In the genomic region with DNA sequence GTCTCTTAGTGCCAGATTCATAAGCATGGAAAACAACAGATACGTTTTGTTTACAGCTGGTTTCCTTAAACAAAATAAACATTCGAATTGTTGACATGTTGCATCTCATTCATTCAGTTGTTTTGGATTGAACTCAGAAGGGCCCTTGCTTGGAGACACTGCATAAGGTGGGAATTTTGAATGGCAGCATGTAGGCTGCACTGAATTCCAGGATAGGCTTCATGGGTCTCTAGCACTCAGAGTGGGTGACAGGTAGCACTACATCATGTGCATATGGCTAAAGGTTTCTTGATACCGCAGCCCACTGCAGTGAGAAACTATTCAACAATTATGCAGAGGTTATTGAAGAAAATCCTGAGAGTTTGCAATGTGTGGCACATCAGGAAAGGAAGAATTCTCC, we compare ENCODE assay signal across 12 cellular contexts. TPM values are rescaled to one million over a fixed set of nuclear protein-coding genes. Genes with fewer than 3 reads are reported as not detected.
DNase-seq lines count a peak whose midpoint lies in the region; TF ChIP-seq lines count a peak whose summit lies in the region.
"Had no signal": no experiment of that assay in that cellular context is flagged by ENCODE, and none has a peak within 500 bp of the region (broad histone marks: within the 10 kb centered on the region; RNA-seq: fewer than 3 reads in every experiment).

No MANE protein-coding gene starts in this region.

- H3K9me3 ChIP-seq in HUES64 (ENCODE audit: insufficient read depth, low read depth, low read length) (no peaks in the 10 kb centered on the region), colonic mucosa (no peaks in the 10 kb centered on the region)

- DNase-seq in ELF-1 (ENCODE audit: low read depth, low spot score), result peak; percentile 10
- DNase-seq in neural crest cell (ENCODE audit: low read depth, low spot score), result no peak
- DNase-seq in OCI-M1 (lab: John Stamatoyannopoulos, UW), result no peak
- DNase-seq in activated CD8-positive, alpha-beta memory T cell treated with anti-CD3 and anti-CD28 coated beads, Interleukin-2, amount 50 U/mL, for 48 hours, result no peak
- DNase-seq in colonic mucosa, result no peak
- DNase-seq: activated CD4-positive, alpha-beta T cell treated with anti-CD3 and anti-CD28 coated beads, Interleukin-2, amount 50 U/mL, for 1 hour; NK-92 treated with Interleukin-12 subunit alpha and Interleukin-12 subunit beta, amount 100 ng/mL, for 24 hours; SIG-M5; T1000 had no signal

- WGBS in HUES64, result 80% methylated on average over 3 of the region's 3 CpGs

- H3K27me3 Mint-ChIP-seq in brain (peaks cover 66% of the 10 kb centered on the region), neural crest cell (ENCODE audit: low read depth) (peaks cover 59% of the 10 kb centered on the region)

- H3K9me3 Mint-ChIP-seq in brain (peaks cover 0 to 5% (median 0%) of the 10 kb centered on the region in 5 experiments), neural crest cell (no peaks in the 10 kb centered on the region)
- H3K9me3 Mint-ChIP-seq: stimulated activated naive CD8-positive, alpha-beta T cell treated with anti-CD3 and anti-CD28 coated beads, Interleukin-15, amount 100 ng/mL, for 72 hours had no signal

- peaks cover 25% of the 10 kb centered on the region for H3K4me1 Mint-ChIP-seq in brain
- peaks cover 24% of the 10 kb centered on the region for H3K4me1 Mint-ChIP-seq in neural crest cell

- H3K9ac ChIP-seq in HUES64 (ENCODE audit: low read depth, low read length) (no peak overlapping the region), colonic mucosa (ENCODE audit: low read depth in 2 of 2, low read length in 2 of 2) (no peak overlapping the region)

- peak overlapping the region; percentile 96 for H3K4me3 ChIP-seq in HUES64 (ENCODE audit: low read length)
- H3K4me3 ChIP-seq in colonic mucosa, result no peak overlapping the region

- H3K27me3 ChIP-seq in HUES64 (ENCODE audit: insufficient read depth, low read length), result peaks cover 31% of the 10 kb centered on the region
- H3K27me3 ChIP-seq in colonic mucosa, result peaks cover 18% of the 10 kb centered on the region

- H3K36me3 ChIP-seq in HUES64 (ENCODE audit: insufficient read depth, low read length) (no peaks in the 10 kb centered on the region), colonic mucosa (no peaks in the 10 kb centered on the region)

- H3K4me3 Mint-ChIP-seq in brain (peak overlapping the region; percentile 32 to 92 (median 90)), neural crest cell (peak overlapping the region; percentile 34)

- H3K27ac Mint-ChIP-seq in brain, result no peak overlapping the region
- H3K27ac Mint-ChIP-seq in neural crest cell (ENCODE audit: unreplicated experiment), result no peak overlapping the region

- H3K36me3 Mint-ChIP-seq in brain (no peaks in the 10 kb centered on the region), neural crest cell (ENCODE audit: low read depth) (no peaks in the 10 kb centered on the region)

- intact Hi-C loops in colonic mucosa (cut with DNase I), result no loop called here

- TF ChIP-seq CTCF in brain (conservative IDR thresholded peaks at IDR 0.05) (no peak), neural crest cell (conservative IDR thresholded peaks at IDR 0.05) (no peak), colonic mucosa (IDR thresholded peaks at IDR 0.05) (no peak)

- H3K4me1 ChIP-seq in HUES64 (ENCODE audit: insufficient read depth, low read length) (peaks cover 6% of the 10 kb centered on the region), colonic mucosa (no peaks in the 10 kb centered on the region)

- H3K27ac ChIP-seq in HUES64 (ENCODE audit: low read depth, low read length) (no peak overlapping the region), colonic mucosa (no peak overlapping the region)

RNA-seq across cellular contexts. Expression of a gene that starts 1.6 kb away (rescaled TPM):
- polyA plus RNA-seq in HUES64 (2013, experiment 1 of 2), result 1.7 TPM
- polyA plus RNA-seq in HUES64 (2013, experiment 2 of 2), result 1.8 TPM
- 3.5 TPM for polyA plus RNA-seq in brain (ENCODE audit: insufficient read depth, low read depth, low replicate concordance)
- total RNA-seq in neural crest cell, result 1.8 and 2.3 TPM in 2 replicates
- under 1 TPM; 0.32 to 0.61 TPM for total RNA-seq in colonic mucosa
